ENCODE assay signal across 19 cellular contexts in the genomic region with DNA sequence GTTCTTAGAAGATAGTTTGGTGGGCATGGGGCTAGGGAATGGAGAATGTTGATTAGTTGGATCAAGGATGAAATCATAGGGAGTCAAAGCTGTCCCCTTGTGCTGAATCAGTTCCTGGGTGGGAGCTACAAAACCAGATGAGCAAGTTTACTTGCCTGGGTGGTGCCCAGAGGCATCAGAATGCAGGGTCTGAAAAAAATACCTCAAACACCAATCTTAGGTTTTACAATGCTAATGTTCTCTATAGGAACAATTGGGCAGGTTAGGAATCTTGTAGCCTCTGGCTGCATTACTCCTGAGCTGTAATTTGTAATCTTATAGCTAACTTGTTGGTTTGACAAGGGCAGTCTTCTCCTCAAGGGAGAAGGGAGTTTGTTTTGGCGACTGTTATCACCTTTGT. TPM values are rescaled to one million over a fixed set of nuclear protein-coding genes. Genes with fewer than 3 reads are reported as not detected.
DNase-seq lines count a peak whose midpoint lies in the region; ATAC-seq, FAIRE-seq and TF ChIP-seq lines count a peak whose summit lies in the region.
"Had no signal": no experiment of that assay in that cellular context is flagged by ENCODE, and none has a peak within 500 bp of the region (broad histone marks: within the 10 kb centered on the region; RNA-seq: fewer than 3 reads in every experiment).

No MANE protein-coding gene starts in this region.

- H3K27me3 ChIP-seq in HUES48 (ENCODE audit: control insufficient read depth, insufficient read depth, low read length) (no peaks in the 10 kb centered on the region), H1 (replicated peaks in 1 of 4; ENCODE audit: control insufficient read depth in 3 of 4, extremely low read depth in 1 of 4, insufficient read depth in 3 of 4, low read length in 3 of 4) (no peaks in the 10 kb centered on the region)
- H3K27me3 ChIP-seq: BLaER1 treated with 17β-estradiol and CSF1 and Interleukin-3, amounts not matched to agents 10 nM and 100 nM had no signal

- CTCF ChIA-PET in H1 (lab: Charles Lee; ENCODE audit: partially characterized antibody): interaction anchor here (0.7 to 1.3 kb wide), 3 partner anchors 95 to 281 kb away, joined by 3 read pairs; no protein-coding TSS in a partner anchor

- H3K4me1 ChIP-seq in HUES48 (ENCODE audit: control insufficient read depth, insufficient read depth, low read length): peaks cover 36% of the 10 kb centered on the region
- H3K4me1 ChIP-seq in H1 (replicated peaks in 1 of 4; ENCODE audit: control insufficient read depth in 3 of 4, insufficient read depth in 4 of 4, low read length in 3 of 4): peaks cover 0 to 9% (median 5%) of the 10 kb centered on the region in 4 experiments; a peak in 4 of 7 replicates
- H3K4me1 ChIP-seq: BLaER1 treated with 17β-estradiol and CSF1 and Interleukin-3, amounts not matched to agents 10 nM and 100 nM; HAP-1 had no signal

- no peak overlapping the region for H4K91ac ChIP-seq in H1 (replicated peaks; ENCODE audit: insufficient read length, low read length)

- H3K27ac Mint-ChIP-seq in naive thymus-derived CD8-positive, alpha-beta T cell: no peak overlapping the region
- H3K27ac Mint-ChIP-seq: CD4-positive, CD25-positive, alpha-beta regulatory T cell; IgD-negative memory B cell had no signal

- DNase-seq in ELF-1 (ENCODE audit: low read depth, low spot score): peak; percentile 63
- no peak for DNase-seq in H1 (ENCODE audit: low read depth in 1 of 2, low spot score in 2 of 2)
- DNase-seq in iPS-NIHi7 (ENCODE audit: extremely low spot score): peak; percentile 13
- DNase-seq in HPDE6-E6E7 (ENCODE audit: extremely low spot score): no peak
- DNase-seq in naive thymus-derived CD8-positive, alpha-beta T cell: no peak
- DNase-seq in epidermal melanocyte (ENCODE audit: insufficient read length, low spot score): no peak
- no peak for DNase-seq in NCI-H2196 (lab: John Stamatoyannopoulos, UW; ENCODE audit: unreplicated experiment)
- DNase-seq: ACHN; CD4-positive, CD25-positive, alpha-beta regulatory T cell; DMS79; GM23248 had no signal

- H4K5ac ChIP-seq in H1 (ENCODE audit: insufficient read length, low read depth, low read length): no peak overlapping the region

- H3K27ac ChIP-seq in HUES48 (ENCODE audit: low read depth, low read length) (peak overlapping the region; percentile 21), H1 (ENCODE audit: low read depth, low read length) (no peak overlapping the region; the same call in 1 of the 2 replicates)
- H3K27ac ChIP-seq: BLaER1 treated with 17β-estradiol and CSF1 and Interleukin-3, amounts not matched to agents 10 nM and 100 nM; GM23248 had no signal

- H3K9ac ChIP-seq in HUES48 (ENCODE audit: low read depth, low read length) (no peak overlapping the region), H1 (replicated peaks in 1 of 4; ENCODE audit: extremely low read depth in 1 of 4, low read depth in 3 of 4, low read length in 3 of 4) (no peak overlapping the region)
- H3K9ac ChIP-seq: BLaER1 treated with 17β-estradiol and CSF1 and Interleukin-3, amounts not matched to agents 10 nM and 100 nM; GM23248 had no signal

- no peaks in the 10 kb centered on the region for H3K4me1 Mint-ChIP-seq in naive thymus-derived CD8-positive, alpha-beta T cell
- H3K4me1 Mint-ChIP-seq: CD4-positive, CD25-positive, alpha-beta regulatory T cell; IgD-negative memory B cell had no signal

- no peak overlapping the region for H2BK20ac ChIP-seq in H1 (ENCODE audit: low read length)

- H4K20me1 ChIP-seq in H1 (replicated peaks in 1 of 2; ENCODE audit: control insufficient read depth in 1 of 2, insufficient read depth in 2 of 2, low read length in 2 of 2): no peaks in the 10 kb centered on the region
- H4K20me1 ChIP-seq: BLaER1 treated with 17β-estradiol and CSF1 and Interleukin-3, amounts not matched to agents 10 nM and 100 nM had no signal

- H3K4me3 Mint-ChIP-seq in naive thymus-derived CD8-positive, alpha-beta T cell: no peak overlapping the region
- H3K4me3 Mint-ChIP-seq: CD4-positive, CD25-positive, alpha-beta regulatory T cell had no signal

- FAIRE-seq in H1 (lab: Jason Lieb, UNC): no peak
- FAIRE-seq: G401.6, GM12891 had no signal

- H3K9me3 ChIP-seq in HUES48 (ENCODE audit: control insufficient read depth, insufficient read depth, low read length) (no peaks in the 10 kb centered on the region), H1 (ENCODE audit: insufficient read depth in 2 of 2, low read depth in 1 of 2, low read length in 1 of 2) (no peaks in the 10 kb centered on the region)
- H3K9me3 ChIP-seq: BLaER1 treated with 17β-estradiol and CSF1 and Interleukin-3, amounts not matched to agents 10 nM and 100 nM; HAP-1 had no signal

- POLR2A ChIA-PET in H1 (lab: Charles Lee; ENCODE audit: partially characterized antibody): no interaction called here
- POLR2A ChIA-PET in naive thymus-derived CD8-positive, alpha-beta T cell (lab: Charles Lee): no interaction called here

- H3K4me3 ChIP-seq in HUES48 (ENCODE audit: low read depth, low read length): peak overlapping the region; percentile 8; the same call in 1 of the 2 replicates
- 0 out of 8 replicates have a peak overlapping the region, but pooled peaks of 1 of the 4 experiments have one; percentile 22 for H3K4me3 ChIP-seq in H1 (ENCODE audit: extremely low read depth in 1 of 4, insufficient read depth in 2 of 4, low read depth in 3 of 4, low read length in 4 of 4)
- H3K4me3 ChIP-seq: BLaER1 treated with 17β-estradiol and CSF1 and Interleukin-3, amounts not matched to agents 10 nM and 100 nM; GM23248; HAP-1 had no signal

- TF ChIP-seq EP300 in H1 (IDR thresholded peaks at IDR 0.05; ENCODE audit: borderline replicate concordance in 1 of 2, low read depth in 2 of 2, low read length in 2 of 2): no peak

- H3K79me1 ChIP-seq in H1 (ENCODE audit: low read depth, low read length): no peaks in the 10 kb centered on the region

- ATAC-seq in naive thymus-derived CD8-positive, alpha-beta T cell: no peak

- TF ChIP-seq CTCF in H1 (IDR thresholded peaks at IDR 0.05; ENCODE audit: control extremely low read depth in 1 of 3, insufficient read depth in 1 of 3, low read depth in 1 of 3, low read length in 3 of 3): no peak

- no peak overlapping the region for H2AK5ac ChIP-seq in H1 (ENCODE audit: low read depth, low read length)

- H4K8ac ChIP-seq in H1 (ENCODE audit: extremely low read depth, insufficient read depth, low read length): no peak overlapping the region

- no peak overlapping the region for H3K23ac ChIP-seq in H1 (ENCODE audit: insufficient read length)

- no peak overlapping the region for H2AFZ ChIP-seq in H1 (ENCODE audit: low read length)
- H2AFZ ChIP-seq: GM23248 had no signal

- peaks cover 0 to 9% (median 0%) of the 10 kb centered on the region in 9 donors for H3K9me3 Mint-ChIP-seq in naive thymus-derived CD8-positive, alpha-beta T cell
- H3K9me3 Mint-ChIP-seq: IgD-negative memory B cell had no signal

- no peak overlapping the region; the same call in 1 of the 2 replicates for H2BK12ac ChIP-seq in H1 (ENCODE audit: low read depth, low read length)

- no peaks in the 10 kb centered on the region for H3K23me2 ChIP-seq in H1 (ENCODE audit: low read depth, low read length)

- H2BK5ac ChIP-seq in H1 (ENCODE audit: low read depth, low read length): no peak overlapping the region

- no peak overlapping the region for H3K18ac ChIP-seq in H1 (ENCODE audit: extremely low read depth, low read length)

- H2BK120ac ChIP-seq in H1 (replicated peaks; ENCODE audit: low read depth, low read length): no peak overlapping the region

- 53% methylated on average over 1 of the region's 1 CpG; no CpG with 5 or more reads in 1 of the 2 experiments for WGBS in H1 (ENCODE audit: extremely low coverage in 1 of 2, insufficient coverage in 1 of 2, insufficient read length in 1 of 2, insufficient replicate concordance in 2 of 2, low coverage in 1 of 2, low lambda C conversion rate in 2 of 2, missing lambda C conversion rate in 1 of 2), 2 experiments

- H3K4me2 ChIP-seq in H1 (ENCODE audit: insufficient read depth in 1 of 2, low read depth in 2 of 2, low read length in 2 of 2): peak overlapping the region; percentile 36 to 64
- H3K4me2 ChIP-seq: BLaER1 treated with 17β-estradiol and CSF1 and Interleukin-3, amounts not matched to agents 10 nM and 100 nM had no signal

- H3K56ac ChIP-seq in H1 (replicated peaks; ENCODE audit: insufficient read length, low read depth, low read length): no peak overlapping the region

- no peaks in the 10 kb centered on the region for H3K36me3 ChIP-seq in HUES48 (ENCODE audit: control insufficient read depth, insufficient read depth, low read length)
- H3K36me3 ChIP-seq in H1 (ENCODE audit: control insufficient read depth in 2 of 4, insufficient read depth in 4 of 4, low read length in 3 of 4): no peaks in the 10 kb centered on the region
- H3K36me3 ChIP-seq: BLaER1 treated with 17β-estradiol and CSF1 and Interleukin-3, amounts not matched to agents 10 nM and 100 nM; HAP-1 had no signal

- H3K4ac ChIP-seq in H1 (replicated peaks; ENCODE audit: insufficient read length, low read depth, low read length): no peak overlapping the region

- TF ChIP-seq RAD21 in H1 (IDR thresholded peaks at IDR 0.05 in 1 of 2, conservative IDR thresholded peaks at IDR 0.05 in 1 of 2; ENCODE audit: low read depth in 2 of 2, low read length in 2 of 2): no peak

- no peak overlapping the region for H3K14ac ChIP-seq in H1 (ENCODE audit: insufficient read length)

- no peaks in the 10 kb centered on the region for H3K79me2 ChIP-seq in H1 (ENCODE audit: control insufficient read depth in 1 of 2, insufficient read depth in 2 of 2, low read length in 2 of 2)

- TF ChIP-seq POLR2A in H1 (IDR thresholded peaks at IDR 0.05; ENCODE audit: control extremely low read depth in 1 of 2, low read depth in 2 of 2, low read length in 2 of 2): no peak

- H3K36me3 Mint-ChIP-seq in naive thymus-derived CD8-positive, alpha-beta T cell: no peaks in the 10 kb centered on the region
- H3K36me3 Mint-ChIP-seq: CD4-positive, CD25-positive, alpha-beta regulatory T cell; IgD-negative memory B cell had no signal

- peaks cover 4 to 39% (median 8%) of the 10 kb centered on the region in 5 donors for H3K27me3 Mint-ChIP-seq in naive thymus-derived CD8-positive, alpha-beta T cell

- H2BK15ac ChIP-seq in H1 (ENCODE audit: low read length): no peak overlapping the region

TF ChIP-seq in H1, 55 proteins besides CTCF, POLR2A, EP300 and RAD21 (continues in another document):
- TF ChIP-seq SP1 (IDR thresholded peaks at IDR 0.05; ENCODE audit: low read depth, low read length): 0 out of 2 replicates have a peak, but pooled peaks have one; percentile 51

RNA-seq across cellular contexts. Expression of gene LHFPL3, which starts 34.4 kb away (rescaled TPM):
- total RNA-seq in H1 (2021; fragmentation: NEBNext Ultra II Directional; extraction: Animal tissue kit (Norgen Biotek cat#: 25700)): 0.50 and 0.69 TPM in 2 replicates
- polyA plus RNA-seq in H1 (2011; rRNA removed): 0.20 and 0.24 TPM in 2 replicates
- 0.09 TPM for polyA plus RNA-seq in H1 (2011; cell fraction: cytosol; rRNA removed)
- polyA plus RNA-seq in H1 (2011; cell fraction: nucleus; rRNA removed): 0.20 TPM
- polyA plus RNA-seq in H1 (2012, experiment 1 of 2): 0.11 to 0.21 TPM (median 0.18 TPM) in 4 replicates
- polyA plus RNA-seq in H1 (2012, experiment 2 of 2): not detected
- polyA plus RNA-seq in H1 (2013, experiment 1 of 2): 0.22 TPM
- 0.11 TPM for polyA plus RNA-seq in H1 (2013, experiment 2 of 2)
- polyA minus RNA-seq in H1 (2011; rRNA and poly(A)+ RNA removed): 0.37 and 0.38 TPM in 2 replicates
- 0.81 TPM for polyA minus RNA-seq in H1 (2011; cell fraction: cytosol; rRNA and poly(A)+ RNA removed)
- polyA minus RNA-seq in H1 (2011; cell fraction: nucleus; rRNA and poly(A)+ RNA removed): 1.4 TPM
- total RNA-seq in naive thymus-derived CD8-positive, alpha-beta T cell: not detected
- polyA plus RNA-seq in naive thymus-derived CD8-positive, alpha-beta T cell: not detected
- total RNA-seq: A172; CD4-positive, CD25-positive, alpha-beta regulatory T cell; GM23248; HT-29 had no signal
- polyA plus RNA-seq: CD4-positive, CD25-positive, alpha-beta regulatory T cell; GM23248; IgD-negative memory B cell had no signal

Comparison
In these comparisons a context has a peak if more than half of its experiments do, and no peak if none do; other contexts are left out.
1. DNase-seq: peak in ELF-1 (single experiment) and iPS-NIHi7 (single experiment); none in H1 (0 of 2), HPDE6-E6E7 (single experiment), naive thymus-derived CD8-positive, alpha-beta T cell (0 of 10), epidermal melanocyte (single experiment) and NCI-H2196 (single experiment).